ENCODE assay signal across 8 cellular contexts in the genomic region with DNA sequence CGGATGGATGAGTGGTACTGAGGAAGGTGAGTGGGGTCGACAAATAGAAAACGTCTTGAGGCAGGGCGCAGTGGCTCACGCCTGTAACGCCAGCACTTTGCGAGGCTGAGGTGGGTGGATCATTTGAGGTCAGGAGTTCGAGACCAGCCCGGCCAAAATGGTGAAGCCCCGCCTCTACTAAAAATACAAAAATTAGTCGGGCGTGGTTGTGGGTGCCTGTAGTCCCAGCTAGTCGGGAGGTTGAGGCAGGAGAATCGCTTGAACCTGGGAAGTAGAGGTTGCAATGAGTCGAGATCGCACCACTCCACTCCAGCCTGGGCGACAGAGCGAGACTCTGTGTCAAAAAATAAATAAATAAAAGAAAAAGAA. TPM values are rescaled to one million over a fixed set of nuclear protein-coding genes. Genes with fewer than 3 reads are reported as not detected.
A peak's percentile ranks its signal among the peaks of the same experiment; 100 is the strongest.
DNase-seq lines count a peak whose midpoint lies in the region; ATAC-seq, FAIRE-seq and TF ChIP-seq lines count a peak whose summit lies in the region.
"Not testable (repeated sequence)": the region's sequence is repeated elsewhere in the genome, so short reads cannot be mapped to it uniquely, and the experiment has no call there.

No MANE protein-coding gene starts in this region.

- H3K4me1 Mint-ChIP-seq in CD4-positive, alpha-beta T cell (ENCODE audit: low read depth): peaks cover 75% of the 10 kb centered on the region
- peaks cover 49% of the 10 kb centered on the region for H3K4me1 Mint-ChIP-seq in activated naive CD8-positive, alpha-beta T cell treated with anti-CD3 and anti-CD28 coated beads for 36 hours
- H3K4me1 Mint-ChIP-seq in endodermal cell: peaks cover 36% of the 10 kb centered on the region

- peak overlapping the region; percentile 87 for H3K4me3 Mint-ChIP-seq in CD4-positive, alpha-beta T cell
- peak overlapping the region; percentile 71 for H3K4me3 Mint-ChIP-seq in activated naive CD8-positive, alpha-beta T cell treated with anti-CD3 and anti-CD28 coated beads for 36 hours
- peak overlapping the region; percentile 80 for H3K4me3 Mint-ChIP-seq in endodermal cell

- TF ChIP-seq POLR2A in suprapubic skin (IDR thresholded peaks at IDR 0.05): not testable (repeated sequence)

- peak overlapping the region; percentile 69 for H3K4me2 ChIP-seq in osteoblast (ENCODE audit: insufficient read depth, low read length)

- 64% methylated on average over 18 of the region's 18 CpGs for WGBS in HUES64
- 53 to 64% methylated on average over 18 of the region's 18 CpGs for WGBS in endodermal cell (ENCODE audit: insufficient coverage in 1 of 2, insufficient read length in 1 of 2), 2 experiments
- 22% methylated on average over 18 of the region's 18 CpGs for WGBS in suprapubic skin

- H3K9me3 Mint-ChIP-seq in CD4-positive, alpha-beta T cell; activated naive CD8-positive, alpha-beta T cell treated with anti-CD3 and anti-CD28 coated beads for 36 hours: not testable (repeated sequence)
- peaks cover 13% of the 10 kb centered on the region for H3K9me3 Mint-ChIP-seq in endodermal cell

- CTCF ChIA-PET in CD4-positive, alpha-beta T cell (lab: Charles Lee): interaction anchor here (3.3 kb wide), 1 partner anchor 28 kb away, joined by 10 read pairs; no protein-coding TSS in a partner anchor

- not testable (repeated sequence) for H2AFZ ChIP-seq in osteoblast (ENCODE audit: low read length)

- not testable (repeated sequence) for TF ChIP-seq CTCF in CD4-positive, alpha-beta T cell (IDR thresholded peaks at IDR 0.05); WERI-Rb-1 (IDR thresholded peaks at IDR 0.05; ENCODE audit: low read depth, low read length); endodermal cell (conservative IDR thresholded peaks at IDR 0.05); kidney (IDR thresholded peaks at IDR 0.05; ENCODE audit: borderline replicate concordance, extremely low read depth, insufficient read depth); osteoblast (IDR thresholded peaks at IDR 0.05; ENCODE audit: extremely low read depth, low read depth, low read length); suprapubic skin (IDR thresholded peaks at IDR 0.05)

- not testable (repeated sequence) for H3K79me2 ChIP-seq in osteoblast (ENCODE audit: insufficient read depth, low read length)

- not testable (repeated sequence) for H4K20me1 ChIP-seq in osteoblast (ENCODE audit: insufficient read depth, low read length)

- intact Hi-C loops in CD4-positive, alpha-beta T cell (cut with DNase I, micrococcal nuclease): loop anchor here in 1 of 2 experiments (5.0 to 10.0 kb wide), 2 partner anchors 303 to 395 kb away; partner anchors contain the start of genes CLEC11A, VRK3 and ZNF473
- intact Hi-C loops in kidney (cut with DNase I): not testable (repeated sequence)

- H3K27me3 ChIP-seq in CD4-positive, alpha-beta T cell (ENCODE audit: control insufficient read depth, insufficient read depth, low read length): peaks cover 58% of the 10 kb centered on the region
- H3K27me3 ChIP-seq in HUES64 (ENCODE audit: insufficient read depth, low read length) (peaks cover 19% of the 10 kb centered on the region), endodermal cell (ENCODE audit: control insufficient read depth, insufficient read depth, low read length, poor library complexity, severe bottlenecking) (peaks cover 17% of the 10 kb centered on the region), osteoblast (ENCODE audit: insufficient read depth, low read length) (peaks cover 60% of the 10 kb centered on the region), suprapubic skin (peaks cover 81% of the 10 kb centered on the region)
- not testable (repeated sequence) for H3K27me3 ChIP-seq in WERI-Rb-1 (ENCODE audit: insufficient read depth, low read depth, severe bottlenecking)

- H3K27me3 Mint-ChIP-seq in CD4-positive, alpha-beta T cell: peaks cover 68% of the 10 kb centered on the region
- peaks cover 81% of the 10 kb centered on the region for H3K27me3 Mint-ChIP-seq in activated naive CD8-positive, alpha-beta T cell treated with anti-CD3 and anti-CD28 coated beads for 36 hours
- H3K27me3 Mint-ChIP-seq in endodermal cell (ENCODE audit: insufficient read depth): peaks cover 57% of the 10 kb centered on the region

- H3K4me1 ChIP-seq in HUES64 (ENCODE audit: insufficient read depth, low read length); endodermal cell (ENCODE audit: control insufficient read depth, insufficient read depth, low read length); osteoblast (ENCODE audit: insufficient read depth, low read length): not testable (repeated sequence)
- H3K4me1 ChIP-seq in kidney (ENCODE audit: control insufficient read depth in 1 of 2, insufficient read depth in 1 of 2, low read depth in 1 of 2, low read length in 2 of 2): peaks cover 0 to 31% of the 10 kb centered on the region in 2 donors
- peaks cover 75% of the 10 kb centered on the region for H3K4me1 ChIP-seq in suprapubic skin

- not testable (repeated sequence) for ATAC-seq in CD4-positive, alpha-beta T cell (ENCODE audit: poor library complexity)

- POLR2A ChIA-PET in CD4-positive, alpha-beta T cell (lab: Charles Lee): interaction anchor here (1.5 to 1.7 kb wide), 2 partner anchors 28 to 475 kb away, joined by 5 to 15 read pairs; no protein-coding TSS in a partner anchor

- FAIRE-seq in kidney (lab: Jason Lieb, UNC): not testable (repeated sequence)

- TF ChIP-seq EP300 in suprapubic skin (IDR thresholded peaks at IDR 0.05): not testable (repeated sequence)

- H3K9me3 ChIP-seq in CD4-positive, alpha-beta T cell (ENCODE audit: control insufficient read depth, low read length); WERI-Rb-1 (ENCODE audit: severe bottlenecking); endodermal cell (ENCODE audit: control insufficient read depth, low read length); kidney (ENCODE audit: control insufficient read depth in 1 of 2, low read length in 2 of 2); osteoblast (ENCODE audit: low read depth, low read length); suprapubic skin: not testable (repeated sequence)
- H3K9me3 ChIP-seq in HUES64 (ENCODE audit: insufficient read depth, low read depth, low read length): peaks cover 17% of the 10 kb centered on the region; the same call in 1 of the 2 replicates

- H3K4me3 ChIP-seq in HUES64 (ENCODE audit: low read length) (peak overlapping the region; percentile 56), WERI-Rb-1 (ENCODE audit: low read depth, low read length) (peak overlapping the region; percentile 61), endodermal cell (ENCODE audit: low read length) (peak overlapping the region; percentile 64), kidney (ENCODE audit: low read length in 2 of 2) (peak overlapping the region; percentile 79 to 81), suprapubic skin (peak overlapping the region; percentile 34)
- not testable (repeated sequence) for H3K4me3 ChIP-seq in osteoblast (ENCODE audit: insufficient read depth, low read length)

- H3K36me3 ChIP-seq in HUES64 (ENCODE audit: insufficient read depth, low read length); WERI-Rb-1; endodermal cell (ENCODE audit: control insufficient read depth, insufficient read depth, low read length); kidney (ENCODE audit: control insufficient read depth in 1 of 2, insufficient read depth in 2 of 2, low read length in 2 of 2); osteoblast (ENCODE audit: insufficient read depth, low read length); suprapubic skin: not testable (repeated sequence)

- H3K27ac ChIP-seq in CD4-positive, alpha-beta T cell (ENCODE audit: low read depth, low read length); osteoblast (ENCODE audit: low read depth, low read length); suprapubic skin: not testable (repeated sequence)
- peak overlapping the region; percentile 62; the same call in 1 of the 2 replicates for H3K27ac ChIP-seq in HUES64 (ENCODE audit: low read depth, low read length)
- H3K27ac ChIP-seq in WERI-Rb-1: peak overlapping the region; percentile 83
- H3K27ac ChIP-seq in endodermal cell (ENCODE audit: low read depth, low read length): peak overlapping the region; percentile 84
- peak overlapping the region; percentile 70 to 77 for H3K27ac ChIP-seq in kidney (ENCODE audit: low read depth in 2 of 2, low read length in 2 of 2)

- peak overlapping the region; percentile 83 for H3K27ac Mint-ChIP-seq in CD4-positive, alpha-beta T cell
- peak overlapping the region; percentile 73 for H3K27ac Mint-ChIP-seq in activated naive CD8-positive, alpha-beta T cell treated with anti-CD3 and anti-CD28 coated beads for 36 hours
- H3K27ac Mint-ChIP-seq in endodermal cell: peak overlapping the region; percentile 88

- not testable (repeated sequence) for H3K36me3 Mint-ChIP-seq in CD4-positive, alpha-beta T cell (ENCODE audit: low read depth); activated naive CD8-positive, alpha-beta T cell treated with anti-CD3 and anti-CD28 coated beads for 36 hours; endodermal cell (ENCODE audit: low read depth)

- H3K9ac ChIP-seq in HUES64 (ENCODE audit: low read depth, low read length): peak overlapping the region; percentile 3; the same call in 1 of the 2 replicates
- not testable (repeated sequence) for H3K9ac ChIP-seq in endodermal cell (ENCODE audit: extremely low read depth, low read length, poor library complexity, severe bottlenecking); kidney (ENCODE audit: low read length in 2 of 2)

- not testable (repeated sequence) for DNase-seq in CD4-positive, alpha-beta T cell; WERI-Rb-1; activated naive CD8-positive, alpha-beta T cell treated with anti-CD3 and anti-CD28 coated beads for 36 hours; endodermal cell; osteoblast (ENCODE audit: insufficient read length, low spot score, missing footprints); suprapubic skin (ENCODE audit: low spot score in 2 of 2)
- DNase-seq in kidney: peak; percentile 79

RNA-seq across cellular contexts. Expression of gene KCNC3, which starts 0.7 kb away (rescaled TPM):
- 1 to 10 TPM; 1.6 to 2.0 TPM for total RNA-seq in CD4-positive, alpha-beta T cell
- polyA plus RNA-seq in HUES64 (2013, experiment 1 of 2): 2.2 TPM
- polyA plus RNA-seq in HUES64 (2013, experiment 2 of 2): 2.5 TPM
- under 1 TPM; 0.56 to 0.64 TPM for total RNA-seq in activated naive CD8-positive, alpha-beta T cell treated with anti-CD3 and anti-CD28 coated beads for 36 hours
- total RNA-seq in endodermal cell (10 to 100 TPM in 1 of 2 donors, 1 to 10 TPM in 1; 8.6 to 10.7 TPM), kidney (31.0 TPM), osteoblast (under 0.01 TPM in 1 of 2 replicates, not detected in the other), suprapubic skin (1 to 10 TPM; 1.5 to 3.1 (median 1.7) TPM)
- polyA plus RNA-seq in endodermal cell (2013, experiment 1 of 2): 3.8 TPM
- polyA plus RNA-seq in endodermal cell (2013, experiment 2 of 2): 4.2 TPM
- polyA plus RNA-seq in kidney (ENCODE audit: insufficient read depth, low read depth, low replicate concordance): 9.1 TPM

RNA-seq across cellular contexts. Expression of gene NAPSA, which starts 35.5 kb away (rescaled TPM):
- under 1 TPM; 0.61 to 0.91 TPM for total RNA-seq in CD4-positive, alpha-beta T cell
- not detected for polyA plus RNA-seq in HUES64 (2013, experiment 1 of 2)
- not detected for polyA plus RNA-seq in HUES64 (2013, experiment 2 of 2)
- 10 to 100 TPM; 16.1 to 18.1 TPM for total RNA-seq in activated naive CD8-positive, alpha-beta T cell treated with anti-CD3 and anti-CD28 coated beads for 36 hours
- total RNA-seq in endodermal cell (1 to 10 TPM in 1 of 2 donors, under 1 TPM in 1; 0.91 to 1.5 TPM), kidney (217 TPM), osteoblast (under 0.01 and 0.29 TPM in 2 replicates), suprapubic skin (1 to 10 TPM in 3 of 4 donors, not detected in 1; 1.7 to 3.7 (median 3.5) TPM)
- polyA plus RNA-seq in endodermal cell (2013, experiment 1 of 2): 0.14 TPM
- 0.33 TPM for polyA plus RNA-seq in endodermal cell (2013, experiment 2 of 2)
- 268 TPM for polyA plus RNA-seq in kidney (ENCODE audit: insufficient read depth, low read depth, low replicate concordance)

RNA-seq across cellular contexts. Expression of gene NR1H2, which starts 46.3 kb away (rescaled TPM):
- total RNA-seq in CD4-positive, alpha-beta T cell: 100 to 1,000 TPM; 261 to 265 TPM
- polyA plus RNA-seq in HUES64 (2013, experiment 1 of 2): 22.2 TPM
- polyA plus RNA-seq in HUES64 (2013, experiment 2 of 2): 22.1 TPM
- 10 to 100 TPM; 49.6 TPM for total RNA-seq in activated naive CD8-positive, alpha-beta T cell treated with anti-CD3 and anti-CD28 coated beads for 36 hours
- 10 to 100 TPM; 40.4 to 42.7 TPM for total RNA-seq in endodermal cell
- 21.3 TPM for polyA plus RNA-seq in endodermal cell (2013, experiment 1 of 2)
- 21.2 TPM for polyA plus RNA-seq in endodermal cell (2013, experiment 2 of 2)
- 80.4 TPM for total RNA-seq in kidney
- polyA plus RNA-seq in kidney (ENCODE audit: insufficient read depth, low read depth, low replicate concordance): 59.7 TPM
- total RNA-seq in osteoblast: 91.1 and 113 TPM in 2 replicates
- total RNA-seq in suprapubic skin: 10 to 100 TPM; 80.6 to 94.7 (median 88.9) TPM

RNA-seq across cellular contexts. Expression of gene POLD1, which starts 54.2 kb away (rescaled TPM):
- total RNA-seq in CD4-positive, alpha-beta T cell: 10 to 100 TPM; 22.1 to 24.2 TPM
- 71.8 TPM for polyA plus RNA-seq in HUES64 (2013, experiment 1 of 2)
- polyA plus RNA-seq in HUES64 (2013, experiment 2 of 2): 72.6 TPM
- 100 to 1,000 TPM; 191 to 196 TPM for total RNA-seq in activated naive CD8-positive, alpha-beta T cell treated with anti-CD3 and anti-CD28 coated beads for 36 hours
- total RNA-seq in endodermal cell (100 to 1,000 TPM; 106 to 127 TPM), kidney (22.1 TPM), osteoblast (14.7 and 15.6 TPM in 2 replicates), suprapubic skin (10 to 100 TPM; 17.2 to 26.9 (median 21.5) TPM)
- polyA plus RNA-seq in endodermal cell (2013, experiment 1 of 2): 68.6 TPM
- 68.1 TPM for polyA plus RNA-seq in endodermal cell (2013, experiment 2 of 2)
- polyA plus RNA-seq in kidney (ENCODE audit: insufficient read depth, low read depth, low replicate concordance): 17.8 TPM

Comparison
In these comparisons a context has a peak if more than half of its experiments do, and no peak if none do; other contexts are left out.
1. RNA of gene NAPSA, which starts 35.5 kb away (total RNA-seq): 217 TPM in kidney (single experiment); 16.1 to 18.1 TPM in activated naive CD8-positive, alpha-beta T cell treated with anti-CD3 and anti-CD28 coated beads for 36 hours, 1.7 to 3.7 TPM in suprapubic skin, 0.91 to 1.5 TPM in endodermal cell, 0.61 to 0.91 TPM in CD4-positive, alpha-beta T cell and under 0.01 to 0.29 TPM in osteoblast; every median in the first group is over 10 times any median in the second.
2. Peak in every context shown above with its lines, with median percentiles within 50 percentile points of each other: H3K27ac Mint-ChIP-seq and H3K4me3 Mint-ChIP-seq.